In the genomic region with DNA sequence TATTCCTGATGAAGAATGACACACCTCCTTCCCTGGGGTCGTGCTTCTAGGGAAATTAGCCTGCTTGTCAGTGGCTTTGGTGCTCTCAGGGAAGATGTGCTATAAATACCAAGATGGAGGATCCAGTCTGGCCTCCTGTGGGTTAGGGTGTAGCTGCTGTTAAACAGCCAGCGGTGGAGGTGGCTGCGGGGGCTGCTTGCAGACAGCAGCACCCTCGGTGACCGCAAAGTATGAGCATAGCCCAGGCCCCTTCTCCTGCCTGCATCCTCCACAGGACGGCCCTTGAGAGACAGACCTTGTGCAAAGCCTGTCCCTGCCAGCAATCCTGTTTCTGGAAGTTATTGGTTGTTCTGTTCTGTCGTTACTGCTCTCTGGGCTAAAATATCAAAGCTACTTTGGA, we compare ENCODE assay signal across 15 cellular contexts. TPM values are rescaled to one million over a fixed set of nuclear protein-coding genes. Genes with fewer than 3 reads are reported as not detected.
DNase-seq lines count a peak whose midpoint lies in the region; ATAC-seq and TF ChIP-seq lines count a peak whose summit lies in the region.
"Had no signal": no experiment of that assay in that cellular context is flagged by ENCODE, and none has a peak within 500 bp of the region (broad histone marks: within the 10 kb centered on the region; RNA-seq: fewer than 3 reads in every experiment).

No MANE protein-coding gene starts in this region.

- H3K4me1 ChIP-seq in stomach = no peaks in the 10 kb centered on the region
- H3K4me1 ChIP-seq in prostate gland (replicated peaks) = no peaks in the 10 kb centered on the region
- H3K4me1 ChIP-seq: BLaER1 treated with 17β-estradiol and CSF1 and Interleukin-3, amounts not matched to agents 10 nM and 100 nM had no signal

- H3K4me3 Mint-ChIP-seq in activated T-cell treated with anti-CD3 and anti-CD28 coated beads, Interleukin-2, amount 50 U/mL, for 24 hours = no peak overlapping the region
- no peak overlapping the region for H3K4me3 Mint-ChIP-seq in activated T-cell treated with anti-CD3 and anti-CD28 coated beads, Interleukin-2, amount 50 U/mL, for 4 hours
- H3K4me3 Mint-ChIP-seq in chondrocyte (ENCODE audit: unreplicated experiment) = no peak overlapping the region
- H3K4me3 Mint-ChIP-seq: CD4-positive, CD25-positive, alpha-beta regulatory T cell had no signal

- H3K9me3 ChIP-seq in stomach (no peaks in the 10 kb centered on the region), prostate gland (no peaks in the 10 kb centered on the region)

- intact Hi-C loops in posterior vena cava (cut with DNase I) = no loop called here
- intact Hi-C loops in stomach (cut with DNase I; ENCODE audit: low total_unique reads) = no loop called here
- intact Hi-C loops in prostate gland (cut with DNase I) = no loop called here

- no peak overlapping the region for H3K27ac Mint-ChIP-seq in activated T-cell treated with anti-CD3 and anti-CD28 coated beads, Interleukin-2, amount 50 U/mL, for 24 hours
- H3K27ac Mint-ChIP-seq in chondrocyte (ENCODE audit: unreplicated experiment) = no peak overlapping the region
- H3K27ac Mint-ChIP-seq: CD4-positive, CD25-positive, alpha-beta regulatory T cell had no signal

- no peaks in the 10 kb centered on the region for H3K36me3 ChIP-seq in stomach
- no peaks in the 10 kb centered on the region for H3K36me3 ChIP-seq in prostate gland
- H3K36me3 ChIP-seq: BLaER1 treated with 17β-estradiol and CSF1 and Interleukin-3, amounts not matched to agents 10 nM and 100 nM had no signal

- peak; percentile 12 for DNase-seq in activated T-cell treated with anti-CD3 and anti-CD28 coated beads, Interleukin-2, amount 50 U/mL, for 24 hours
- DNase-seq in activated T-cell treated with anti-CD3 and anti-CD28 coated beads, Interleukin-2, amount 50 U/mL, for 4 hours = no peak
- DNase-seq in chondrocyte (ENCODE audit: low spot score) = peak; percentile 55
- DNase-seq in posterior vena cava (ENCODE audit: low spot score) = peak; percentile 38
- peak; percentile 17 for DNase-seq in stomach
- no peak for DNase-seq in NOMO-1 treated with DMSO at 0.1 percent for 48 hours (lab: John Stamatoyannopoulos, UW; ENCODE audit: unreplicated experiment)
- no peak for DNase-seq in prostate gland (ENCODE audit: low spot score)
- DNase-seq: ACHN; CD4-positive, CD25-positive, alpha-beta regulatory T cell; DMS53; GF-D8 had no signal

- H3K27me3 ChIP-seq in stomach = peaks cover 0 to 61% (median 6%) of the 10 kb centered on the region in 3 donors
- H3K27me3 ChIP-seq in prostate gland (replicated peaks; ENCODE audit: insufficient read depth) = no peaks in the 10 kb centered on the region

- no peak for TF ChIP-seq EP300 in stomach (IDR thresholded peaks at IDR 0.05)

- no peaks in the 10 kb centered on the region for H3K4me1 Mint-ChIP-seq in activated T-cell treated with anti-CD3 and anti-CD28 coated beads, Interleukin-2, amount 50 U/mL, for 24 hours (ENCODE audit: low read depth)
- H3K4me1 Mint-ChIP-seq in activated T-cell treated with anti-CD3 and anti-CD28 coated beads, Interleukin-2, amount 50 U/mL, for 4 hours (ENCODE audit: low read depth) = no peaks in the 10 kb centered on the region
- no peaks in the 10 kb centered on the region for H3K4me1 Mint-ChIP-seq in chondrocyte (ENCODE audit: low read depth)
- H3K4me1 Mint-ChIP-seq: CD4-positive, CD25-positive, alpha-beta regulatory T cell had no signal

- H3K4me3 ChIP-seq in stomach (no peak overlapping the region), prostate gland (no peak overlapping the region)
- H3K4me3 ChIP-seq: BLaER1 treated with 17β-estradiol and CSF1 and Interleukin-3, amounts not matched to agents 10 nM and 100 nM had no signal

- H3K9me3 Mint-ChIP-seq in activated T-cell treated with anti-CD3 and anti-CD28 coated beads, Interleukin-2, amount 50 U/mL, for 24 hours = peaks cover 3% of the 10 kb centered on the region
- H3K9me3 Mint-ChIP-seq in activated T-cell treated with anti-CD3 and anti-CD28 coated beads, Interleukin-2, amount 50 U/mL, for 4 hours = no peaks in the 10 kb centered on the region
- H3K9me3 Mint-ChIP-seq in chondrocyte (ENCODE audit: low read depth) = no peaks in the 10 kb centered on the region

- ATAC-seq in activated T-cell treated with anti-CD3 and anti-CD28 coated beads, Interleukin-2, amount 50 U/mL, for 4 hours = no peak
- no peak for ATAC-seq in GM18867 (IDR thresholded peaks at IDR 0.05; ENCODE audit: unreplicated experiment)
- ATAC-seq: HCT116 had no signal

- H3K36me3 Mint-ChIP-seq in activated T-cell treated with anti-CD3 and anti-CD28 coated beads, Interleukin-2, amount 50 U/mL, for 24 hours (ENCODE audit: low read depth) = no peaks in the 10 kb centered on the region
- H3K36me3 Mint-ChIP-seq in activated T-cell treated with anti-CD3 and anti-CD28 coated beads, Interleukin-2, amount 50 U/mL, for 4 hours (ENCODE audit: insufficient read depth) = no peaks in the 10 kb centered on the region
- H3K36me3 Mint-ChIP-seq in chondrocyte (ENCODE audit: low read depth) = no peaks in the 10 kb centered on the region
- H3K36me3 Mint-ChIP-seq: CD4-positive, CD25-positive, alpha-beta regulatory T cell had no signal

- H3K27ac ChIP-seq in stomach (no peak overlapping the region), prostate gland (no peak overlapping the region)
- H3K27ac ChIP-seq: BLaER1 treated with 17β-estradiol and CSF1 and Interleukin-3, amounts not matched to agents 10 nM and 100 nM had no signal

- no peak for TF ChIP-seq POLR2A in stomach (IDR thresholded peaks at IDR 0.05)
- no peak for TF ChIP-seq POLR2A in prostate gland (IDR thresholded peaks at IDR 0.05)

- no peak for TF ChIP-seq CTCF in chondrocyte (IDR thresholded peaks at IDR 0.05)
- TF ChIP-seq CTCF in stomach (IDR thresholded peaks at IDR 0.05) = no peak
- TF ChIP-seq CTCF in prostate gland (IDR thresholded peaks at IDR 0.05) = no peak

- peaks cover 54% of the 10 kb centered on the region for H3K27me3 Mint-ChIP-seq in activated T-cell treated with anti-CD3 and anti-CD28 coated beads, Interleukin-2, amount 50 U/mL, for 24 hours
- H3K27me3 Mint-ChIP-seq in activated T-cell treated with anti-CD3 and anti-CD28 coated beads, Interleukin-2, amount 50 U/mL, for 4 hours (ENCODE audit: low read depth) = peaks cover 24% of the 10 kb centered on the region
- peaks cover 32% of the 10 kb centered on the region for H3K27me3 Mint-ChIP-seq in chondrocyte (ENCODE audit: low read depth)

- WGBS in stomach, 5 donors = 47 to 76% (median 66%) methylated on average over 7 of the region's 7 CpGs
- WGBS in prostate gland = 32% methylated on average over 7 of the region's 7 CpGs

RNA-seq across cellular contexts. Expression of gene VSTM2B, which starts 11.4 kb away (rescaled TPM):
- total RNA-seq in activated T-cell treated with anti-CD3 and anti-CD28 coated beads, Interleukin-2, amount 50 U/mL, for 4 hours = not detected
- total RNA-seq in chondrocyte = not detected in 3 replicates
- total RNA-seq in posterior vena cava = not detected
- total RNA-seq in stomach = not detected
- not detected for polyA plus RNA-seq in stomach
- total RNA-seq in prostate gland = not detected
- total RNA-seq: A172; CD4-positive, CD25-positive, alpha-beta regulatory T cell had no signal
- polyA plus RNA-seq: CD4-positive, CD25-positive, alpha-beta regulatory T cell had no signal

Comparison
In these comparisons a context has a peak if more than half of its experiments do, and no peak if none do; other contexts are left out.
1. DNase-seq: peak in activated T-cell treated with anti-CD3 and anti-CD28 coated beads, Interleukin-2, amount 50 U/mL, for 24 hours (single experiment), chondrocyte (single experiment), posterior vena cava (single experiment) and stomach (single experiment); none in activated T-cell treated with anti-CD3 and anti-CD28 coated beads, Interleukin-2, amount 50 U/mL, for 4 hours (single experiment), NOMO-1 treated with DMSO at 0.1 percent for 48 hours (single experiment) and prostate gland (single experiment).